ENCODE assay signal across 18 cellular contexts in the genomic region with DNA sequence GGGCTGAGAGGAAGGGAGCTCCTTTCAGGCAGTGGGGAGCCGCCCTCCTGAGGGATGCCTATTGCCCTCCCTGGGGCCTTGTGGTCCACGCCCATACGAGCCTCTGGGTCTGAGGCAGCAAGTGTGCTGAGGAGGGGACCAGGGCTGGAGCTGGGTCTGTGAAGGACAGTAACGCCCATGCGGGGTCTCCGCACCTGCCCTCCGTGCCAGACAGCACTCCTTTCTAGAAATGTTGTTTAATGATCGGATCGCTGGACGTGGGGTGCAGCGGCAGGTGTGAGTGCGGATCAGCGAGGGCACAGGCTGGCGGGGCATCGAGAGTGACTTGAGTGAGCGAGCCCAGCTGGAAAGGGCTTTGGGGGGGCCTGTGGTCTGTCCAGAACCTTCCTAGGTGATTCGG.
DNase-seq lines count a peak whose midpoint lies in the region; ATAC-seq and TF ChIP-seq lines count a peak whose summit lies in the region.
"Had no signal": no experiment of that assay in that cellular context is flagged by ENCODE, and none has a peak within 500 bp of the region (broad histone marks: within the 10 kb centered on the region; RNA-seq: fewer than 3 reads in every experiment).

No MANE protein-coding gene starts in this region.

- WGBS in H9 (ENCODE audit: extremely low coverage, insufficient read length, low lambda C conversion rate), result no CpG with 5 or more reads among the region's 17 CpGs

- no peak overlapping the region for H4K8ac ChIP-seq in H9 (replicated peaks; ENCODE audit: insufficient read length, low read depth, low read length)

- H2BK12ac ChIP-seq in H9 (ENCODE audit: insufficient read length, low read depth, low read length), result no peak overlapping the region

- no peak overlapping the region for H3T11ph ChIP-seq in H9 (ENCODE audit: low read length)

- H3K4me3 ChIP-seq in NB4 (ENCODE audit: low read depth, low read length), result no peak overlapping the region
- H3K4me3 ChIP-seq: GM23248 had no signal

- no peak overlapping the region; the same call in 1 of the 2 replicates for H3K14ac ChIP-seq in H9 (ENCODE audit: insufficient read depth, low read length)

- no peaks in the 10 kb centered on the region for H3K27me3 ChIP-seq in H9 (ENCODE audit: insufficient read depth, low read length)

- H3K4me2 ChIP-seq in H9 (ENCODE audit: insufficient read depth, insufficient read length, low read length), result no peak overlapping the region
- H3K4me2 ChIP-seq: KMS-11 had no signal

- H3K36me3 Mint-ChIP-seq in natural killer cell, result no peaks in the 10 kb centered on the region
- H3K36me3 Mint-ChIP-seq in natural killer cell treated with Interleukin-12 subunit alpha and Interleukin-12 subunit beta and Interleukin-15 and Interleukin-18, amount 100 ng/mL, for 72 hours, result no peaks in the 10 kb centered on the region
- no peaks in the 10 kb centered on the region for H3K36me3 Mint-ChIP-seq in central memory CD8-positive, alpha-beta T cell (ENCODE audit: insufficient read depth)
- H3K36me3 Mint-ChIP-seq in H9 (ENCODE audit: insufficient read depth in 1 of 3, low read depth in 3 of 3), result no peaks in the 10 kb centered on the region; a peak in 1 of 7 replicates
- H3K36me3 Mint-ChIP-seq: CD4-positive, alpha-beta memory T cell had no signal

- H3K27me3 Mint-ChIP-seq in natural killer cell (ENCODE audit: low read depth in 2 of 2) (peaks cover 7 to 12% of the 10 kb centered on the region in 2 donors), H9 (ENCODE audit: low read depth) (peaks cover 7% of the 10 kb centered on the region)
- peaks cover 0 to 5% of the 10 kb centered on the region in 2 donors for H3K27me3 Mint-ChIP-seq in natural killer cell treated with Interleukin-12 subunit alpha and Interleukin-12 subunit beta and Interleukin-15 and Interleukin-18, amount 100 ng/mL, for 72 hours
- peaks cover 25% of the 10 kb centered on the region for H3K27me3 Mint-ChIP-seq in central memory CD8-positive, alpha-beta T cell

- no peak overlapping the region for H2AFZ ChIP-seq in H9 (ENCODE audit: low read length)
- H2AFZ ChIP-seq: GM23248 had no signal

- no peak overlapping the region for H3K9ac ChIP-seq in H9 (ENCODE audit: extremely low read depth, insufficient read length, low read length)
- H3K9ac ChIP-seq: GM23248, KMS-11 had no signal

- H3K27ac ChIP-seq in H9 (ENCODE audit: insufficient read length, low read depth, low read length), result no peak overlapping the region
- H3K27ac ChIP-seq: GM23248, KMS-11 had no signal

- H4K91ac ChIP-seq in H9 (ENCODE audit: insufficient read length, low read depth, low read length), result no peak overlapping the region

- no peak overlapping the region for H3K27ac Mint-ChIP-seq in natural killer cell
- H3K27ac Mint-ChIP-seq in natural killer cell treated with Interleukin-12 subunit alpha and Interleukin-12 subunit beta and Interleukin-15 and Interleukin-18, amount 100 ng/mL, for 72 hours, result no peak overlapping the region
- peak overlapping the region; percentile 61 for H3K27ac Mint-ChIP-seq in central memory CD8-positive, alpha-beta T cell (ENCODE audit: low read depth)
- no peak overlapping the region for H3K27ac Mint-ChIP-seq in H9
- H3K27ac Mint-ChIP-seq: CD4-positive, alpha-beta memory T cell had no signal

- no peak for DNase-seq in natural killer cell
- DNase-seq in natural killer cell treated with Interleukin-12 subunit alpha and Interleukin-12 subunit beta and Interleukin-15 and Interleukin-18, amount 100 ng/mL, for 72 hours (ENCODE audit: low spot score), result no peak
- peak; percentile 62 for DNase-seq in NB4 (ENCODE audit: low read depth)
- DNase-seq in central memory CD8-positive, alpha-beta T cell (ENCODE audit: low spot score in 2 of 2), result no peak
- DNase-seq in NCI-H526 treated with DMSO at 0.1 percent for 48 hours (lab: John Stamatoyannopoulos, UW), result no peak
- DNase-seq in H9, result no peak
- DNase-seq in ureter (ENCODE audit: low spot score), result no peak
- DNase-seq: Calu3; CD4-positive, alpha-beta memory T cell; DMS153; GM23248; NCI-H1105 treated with DMSO at 0.1 percent for 48 hours; NCI-H2029 treated with DMSO at 0.1 percent for 48 hours; NCI-H510A; NCI-H774; Right ventricle myocardium superior; SW 1271 had no signal

- H3K4me3 Mint-ChIP-seq in natural killer cell (peak overlapping the region; percentile 21), H9 (no peak overlapping the region)
- H3K4me3 Mint-ChIP-seq in natural killer cell treated with Interleukin-12 subunit alpha and Interleukin-12 subunit beta and Interleukin-15 and Interleukin-18, amount 100 ng/mL, for 72 hours, result no peak overlapping the region
- no peak overlapping the region for H3K4me3 Mint-ChIP-seq in central memory CD8-positive, alpha-beta T cell

- H2BK15ac ChIP-seq in H9 (ENCODE audit: low read depth, low read length), result no peak overlapping the region

- ATAC-seq in natural killer cell, result no peak
- ATAC-seq in natural killer cell treated with Interleukin-12 subunit alpha and Interleukin-12 subunit beta and Interleukin-15 and Interleukin-18, amount 100 ng/mL, for 72 hours, result no peak
- no peak for ATAC-seq in central memory CD8-positive, alpha-beta T cell (replicated peaks; ENCODE audit: extremely low read depth, poor library complexity, severe bottlenecking)

- intact Hi-C loops in natural killer cell (cut with micrococcal nuclease), result no loop called here

- TF ChIP-seq CTCF in natural killer cell (IDR thresholded peaks at IDR 0.05) (no peak), NB4 (IDR thresholded peaks at IDR 0.05; ENCODE audit: low read depth, low read length) (no peak), H9 (conservative IDR thresholded peaks at IDR 0.05) (no peak)

- no peak for TF ChIP-seq POLR2A in NB4 (IDR thresholded peaks at IDR 0.05; ENCODE audit: extremely low read depth, insufficient read length)

- H3K4me1 Mint-ChIP-seq in natural killer cell (peaks cover 23 to 38% of the 10 kb centered on the region in 2 donors), H9 (peaks cover 0 to 6% of the 10 kb centered on the region in 2 experiments; a peak in 1 of 4 replicates)
- H3K4me1 Mint-ChIP-seq in natural killer cell treated with Interleukin-12 subunit alpha and Interleukin-12 subunit beta and Interleukin-15 and Interleukin-18, amount 100 ng/mL, for 72 hours (ENCODE audit: low read depth in 2 of 2), result peaks cover 21 to 27% of the 10 kb centered on the region in 2 donors
- peaks cover 29% of the 10 kb centered on the region for H3K4me1 Mint-ChIP-seq in central memory CD8-positive, alpha-beta T cell

- no peaks in the 10 kb centered on the region for H3K79me1 ChIP-seq in H9 (ENCODE audit: insufficient read depth, low read depth, low read length, poor library complexity, severe bottlenecking)

- no peak overlapping the region for H2BK20ac ChIP-seq in H9 (ENCODE audit: low read depth, low read length, poor library complexity, severe bottlenecking)

- H4K20me1 ChIP-seq in H9 (ENCODE audit: control insufficient read depth, insufficient read depth, insufficient read length), result no peaks in the 10 kb centered on the region

- no peaks in the 10 kb centered on the region for H3K79me2 ChIP-seq in H9 (ENCODE audit: insufficient read depth, low read length)

- H3K9me3 Mint-ChIP-seq in natural killer cell (no peaks in the 10 kb centered on the region), H9 (no peaks in the 10 kb centered on the region)
- H3K9me3 Mint-ChIP-seq in natural killer cell treated with Interleukin-12 subunit alpha and Interleukin-12 subunit beta and Interleukin-15 and Interleukin-18, amount 100 ng/mL, for 72 hours, result no peaks in the 10 kb centered on the region
- H3K9me3 Mint-ChIP-seq in central memory CD8-positive, alpha-beta T cell, result no peaks in the 10 kb centered on the region
- H3K9me3 Mint-ChIP-seq: CD4-positive, alpha-beta memory T cell had no signal

- H2BK5ac ChIP-seq in H9 (ENCODE audit: insufficient read length, low read length), result no peak overlapping the region

- no peak overlapping the region for H2AK5ac ChIP-seq in H9 (ENCODE audit: insufficient read length, low read length)

- no peaks in the 10 kb centered on the region for H3K23me2 ChIP-seq in H9 (ENCODE audit: insufficient read length, low read depth, low read length, poor library complexity, severe bottlenecking)

- H3K9me3 ChIP-seq in H9 (ENCODE audit: control insufficient read depth, low read depth, low read length), result no peaks in the 10 kb centered on the region

- H3K23ac ChIP-seq in H9 (ENCODE audit: insufficient read length, low read depth, low read length), result no peak overlapping the region

- H3K4ac ChIP-seq in H9 (ENCODE audit: low read depth, low read length), result no peak overlapping the region

- H3K4me1 ChIP-seq in H9 (ENCODE audit: insufficient read depth, low read length), result no peaks in the 10 kb centered on the region

- H3K18ac ChIP-seq in H9 (ENCODE audit: insufficient read length, low read depth, low read length), result no peak overlapping the region

- no peak overlapping the region for H3K56ac ChIP-seq in H9 (ENCODE audit: insufficient read length, low read depth, low read length)

- no peak overlapping the region for H4K5ac ChIP-seq in H9 (ENCODE audit: insufficient read length, low read depth, low read length)

- no peak overlapping the region for H2BK120ac ChIP-seq in H9 (ENCODE audit: low read depth, low read length, poor library complexity, severe bottlenecking)
